ENCODE assay signal across 15 cellular contexts in genomic region chr3:175386630-175387029, GRCh38.
DNase-seq lines count a peak whose midpoint lies in the region; ATAC-seq, FAIRE-seq and TF ChIP-seq lines count a peak whose summit lies in the region.
"Had no signal": no experiment of that assay in that cellular context is flagged by ENCODE, and none has a peak within 500 bp of the region (broad histone marks: within the 10 kb centered on the region; RNA-seq: fewer than 3 reads in every experiment).

No MANE protein-coding gene starts in this region.

- peak; percentile 74 for DNase-seq in BJ (ENCODE audit: low read depth)
- DNase-seq in NCI-H226, result peak; percentile 81
- peak; percentile 90 for DNase-seq in bronchial epithelial cell (ENCODE audit: low read depth)
- DNase-seq in kidney tubule cell (ENCODE audit: low spot score), result peak; percentile 56
- DNase-seq in T-cell, result no peak
- no peak for DNase-seq in NCI-H2227 (lab: John Stamatoyannopoulos, UW; ENCODE audit: unreplicated experiment)
- DNase-seq: CD8-positive, alpha-beta memory T cell; esophagus squamous epithelium; H9; KG1 had no signal

- no peaks in the 10 kb centered on the region for H3K36me3 Mint-ChIP-seq in T-cell
- H3K36me3 Mint-ChIP-seq: CD8-positive, alpha-beta memory T cell; neural progenitor cell; stimulated activated effector memory CD8-positive, alpha-beta T cell treated with anti-CD3 and anti-CD28 coated beads, Interleukin-12 subunit alpha, Interleukin-12 subunit beta, amount 100 ng/mL, for 72 hours; WTC11 had no signal

- no peak overlapping the region for H3K27ac Mint-ChIP-seq in T-cell
- H3K27ac Mint-ChIP-seq: H9; neural progenitor cell; stimulated activated effector memory CD8-positive, alpha-beta T cell treated with anti-CD3 and anti-CD28 coated beads, Interleukin-12 subunit alpha, Interleukin-12 subunit beta, amount 100 ng/mL, for 72 hours; WTC11 had no signal

- H3K4me1 Mint-ChIP-seq in T-cell, result no peaks in the 10 kb centered on the region
- H3K4me1 Mint-ChIP-seq: CD8-positive, alpha-beta memory T cell; stimulated activated effector memory CD8-positive, alpha-beta T cell treated with anti-CD3 and anti-CD28 coated beads, Interleukin-12 subunit alpha, Interleukin-12 subunit beta, amount 100 ng/mL, for 72 hours had no signal

- POLR2A ChIA-PET in BJ (lab: Charles Lee), result no interaction called here
- POLR2A ChIA-PET in T-cell (lab: Charles Lee), result no interaction called here

- H3K4me3 Mint-ChIP-seq in T-cell, result no peak overlapping the region
- H3K4me3 Mint-ChIP-seq: CD8-positive, alpha-beta memory T cell; H9; neural progenitor cell; stimulated activated effector memory CD8-positive, alpha-beta T cell treated with anti-CD3 and anti-CD28 coated beads, Interleukin-12 subunit alpha, Interleukin-12 subunit beta, amount 100 ng/mL, for 72 hours; WTC11 had no signal

- TF ChIP-seq CTCF in BJ (IDR thresholded peaks at IDR 0.05; ENCODE audit: insufficient read depth, low read depth, low read length), result no peak
- no peak for TF ChIP-seq CTCF in bronchial epithelial cell (IDR thresholded peaks at IDR 0.05; ENCODE audit: insufficient read depth, low read length, severe bottlenecking)

- CTCF ChIA-PET in BJ (lab: Yijun Ruan, JAX), result interaction anchor here (0.7 kb wide), 1 partner anchor 642 kb away, joined by 3 read pairs; no protein-coding TSS in a partner anchor
- CTCF ChIA-PET in T-cell (lab: Charles Lee), result no interaction called here

- no peak for FAIRE-seq in bronchial epithelial cell (lab: Jason Lieb, UNC)

- no peaks in the 10 kb centered on the region for H3K9me3 Mint-ChIP-seq in T-cell
- H3K9me3 Mint-ChIP-seq: H9, neural progenitor cell, WTC11 had no signal

- no peaks in the 10 kb centered on the region for H3K27me3 Mint-ChIP-seq in T-cell
- H3K27me3 Mint-ChIP-seq: CD8-positive, alpha-beta memory T cell had no signal

- ATAC-seq in GM18502 (IDR thresholded peaks at IDR 0.05; ENCODE audit: poor library complexity, unreplicated experiment), result no peak
- ATAC-seq in T-cell (replicated peaks in 1 of 4), result no peak
- no peak for ATAC-seq in HG03135 (IDR thresholded peaks at IDR 0.05; ENCODE audit: unreplicated experiment)
- ATAC-seq: stimulated activated effector memory CD8-positive, alpha-beta T cell treated with anti-CD3 and anti-CD28 coated beads, Interleukin-12 subunit alpha, Interleukin-12 subunit beta, amount 100 ng/mL, for 72 hours; WTC11 had no signal

- H3K36me3 ChIP-seq in BJ (ENCODE audit: control insufficient read depth, insufficient read depth, low read length) (no peaks in the 10 kb centered on the region), bronchial epithelial cell (ENCODE audit: control insufficient read depth, insufficient read depth, low read length) (no peaks in the 10 kb centered on the region)
- H3K36me3 ChIP-seq: esophagus squamous epithelium, neural progenitor cell had no signal

- H3K4me3 ChIP-seq in BJ (ENCODE audit: low read depth, low read length) (no peak overlapping the region), bronchial epithelial cell (ENCODE audit: low read depth, low read length) (no peak overlapping the region)
- H3K4me3 ChIP-seq: esophagus squamous epithelium, neural progenitor cell had no signal

- H3K27me3 ChIP-seq in BJ (ENCODE audit: control insufficient read depth, insufficient read depth, low read length), result no peaks in the 10 kb centered on the region
- H3K27me3 ChIP-seq in bronchial epithelial cell (ENCODE audit: control insufficient read depth, insufficient read depth, low read length), result no peaks in the 10 kb centered on the region
- H3K27me3 ChIP-seq: esophagus squamous epithelium, neural progenitor cell had no signal

Comparison
In these comparisons a context has a peak if more than half of its experiments do, and no peak if none do; other contexts are left out.
1. DNase-seq: peak in BJ (single experiment), NCI-H226 (single experiment), bronchial epithelial cell (single experiment) and kidney tubule cell (single experiment); none in T-cell (0 of 34) and NCI-H2227 (single experiment).